1 cellular context compared by ENCODE assay signal in the genomic region with DNA sequence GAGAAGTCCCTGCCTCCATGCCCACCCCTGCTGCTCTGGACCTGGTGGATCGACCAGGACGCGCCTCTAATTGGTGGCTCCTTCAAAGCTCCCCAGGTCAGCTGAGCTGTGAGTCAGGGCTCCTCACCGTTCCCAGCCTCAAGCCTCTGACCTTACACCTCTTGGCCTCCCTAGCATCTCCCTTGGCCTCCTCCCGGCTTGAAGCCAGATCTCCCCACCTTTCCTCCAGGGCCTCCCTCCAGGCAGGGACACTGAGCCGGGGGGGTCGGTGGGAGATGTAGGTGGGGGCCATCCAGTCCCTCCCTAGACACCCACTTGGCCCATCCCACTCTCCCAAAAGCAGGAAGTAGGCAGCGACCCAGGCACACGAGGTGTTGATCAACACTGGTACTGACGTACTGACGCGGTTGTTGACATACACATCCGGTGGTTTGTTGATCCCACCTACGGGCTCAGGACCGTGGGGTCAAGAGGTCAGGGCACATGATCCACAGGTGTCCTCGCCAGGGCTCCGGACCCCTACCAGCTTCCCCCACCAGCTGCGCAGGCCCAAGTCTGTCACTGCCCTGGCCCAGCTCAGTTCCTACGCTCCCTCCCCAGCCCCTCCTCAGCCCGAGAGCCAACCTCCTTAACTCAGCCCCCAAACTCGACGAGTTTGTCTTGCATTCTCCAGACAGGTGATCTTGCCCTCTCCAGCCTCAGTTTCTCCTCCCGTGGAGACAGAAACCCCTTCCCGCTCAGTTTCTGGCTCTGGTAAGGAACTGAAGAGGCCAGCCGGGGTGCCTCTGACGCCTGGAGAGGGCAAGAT.
TF ChIP-seq lines count a peak whose summit lies in the region.

No MANE protein-coding gene starts in this region.

TF ChIP-seq in HepG2, 621 proteins besides CTCF, POLR2A, EP300 and RAD21 (continued from another document):
- TF ChIP-seq, protein P1, sequence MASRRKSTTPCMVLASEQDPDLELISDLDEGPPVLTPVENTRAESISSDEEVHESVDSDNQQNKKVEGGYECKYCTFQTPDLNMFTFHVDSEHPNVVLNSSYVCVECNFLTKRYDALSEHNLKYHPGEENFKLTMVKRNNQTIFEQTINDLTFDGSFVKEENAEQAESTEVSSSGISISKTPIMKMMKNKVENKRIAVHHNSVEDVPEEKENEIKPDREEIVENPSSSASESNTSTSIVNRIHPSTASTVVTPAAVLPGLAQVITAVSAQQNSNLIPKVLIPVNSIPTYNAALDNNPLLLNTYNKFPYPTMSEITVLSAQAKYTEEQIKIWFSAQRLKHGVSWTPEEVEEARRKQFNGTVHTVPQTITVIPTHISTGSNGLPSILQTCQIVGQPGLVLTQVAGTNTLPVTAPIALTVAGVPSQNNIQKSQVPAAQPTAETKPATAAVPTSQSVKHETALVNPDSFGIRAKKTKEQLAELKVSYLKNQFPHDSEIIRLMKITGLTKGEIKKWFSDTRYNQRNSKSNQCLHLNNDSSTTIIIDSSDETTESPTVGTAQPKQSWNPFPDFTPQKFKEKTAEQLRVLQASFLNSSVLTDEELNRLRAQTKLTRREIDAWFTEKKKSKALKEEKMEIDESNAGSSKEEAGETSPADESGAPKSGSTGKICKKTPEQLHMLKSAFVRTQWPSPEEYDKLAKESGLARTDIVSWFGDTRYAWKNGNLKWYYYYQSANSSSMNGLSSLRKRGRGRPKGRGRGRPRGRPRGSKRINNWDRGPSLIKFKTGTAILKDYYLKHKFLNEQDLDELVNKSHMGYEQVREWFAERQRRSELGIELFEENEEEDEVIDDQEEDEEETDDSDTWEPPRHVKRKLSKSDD (CRISPR knock-in tag; IDR thresholded peaks at IDR 0.05; ENCODE audit: low read depth), result 0 out of 2 replicates have a peak, but pooled peaks have one; percentile 29
- peak; percentile 89 for TF ChIP-seq FOXP1 (IDR thresholded peaks at IDR 0.05)
- peak; percentile 97 for TF ChIP-seq FOXP1 (CRISPR knock-in tag; IDR thresholded peaks at IDR 0.05)
- peak; percentile 75; the same call in 1 of the 2 replicates for TF ChIP-seq ZBTB42 (CRISPR knock-in tag; IDR thresholded peaks at IDR 0.05)
- TF ChIP-seq ZNF235 (CRISPR knock-in tag; IDR thresholded peaks at IDR 0.05; ENCODE audit: borderline replicate concordance), result no peak
- TF ChIP-seq, protein P2, sequence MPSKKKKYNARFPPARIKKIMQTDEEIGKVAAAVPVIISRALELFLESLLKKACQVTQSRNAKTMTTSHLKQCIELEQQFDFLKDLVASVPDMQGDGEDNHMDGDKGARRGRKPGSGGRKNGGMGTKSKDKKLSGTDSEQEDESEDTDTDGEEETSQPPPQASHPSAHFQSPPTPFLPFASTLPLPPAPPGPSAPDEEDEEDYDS (CRISPR knock-in tag; IDR thresholded peaks at IDR 0.05), result no peak
- peak; percentile 60; the same call in 1 of the 2 replicates for TF ChIP-seq PITX1 (CRISPR knock-in tag; IDR thresholded peaks at IDR 0.05)
- peak; percentile 49; the same call in 1 of the 2 replicates for TF ChIP-seq ZNF572 (CRISPR knock-in tag; IDR thresholded peaks at IDR 0.05)
- no peak for TF ChIP-seq HNF4G (IDR thresholded peaks at IDR 0.05; ENCODE audit: borderline replicate concordance, low read depth, low read length)
- peak; percentile 47 for TF ChIP-seq HNF4G (CRISPR knock-in tag; IDR thresholded peaks at IDR 0.05; ENCODE audit: borderline replicate concordance, low read depth)
- peak; percentile 84; the same call in 1 of the 2 replicates for TF ChIP-seq NR2C2 (CRISPR knock-in tag; IDR thresholded peaks at IDR 0.05; ENCODE audit: borderline replicate concordance)
- no peak for TF ChIP-seq MAZ (IDR thresholded peaks at IDR 0.05; ENCODE audit: borderline replicate concordance, low read depth, low read length)
- peak; percentile 27; the same call in 1 of the 2 replicates for TF ChIP-seq MAZ (CRISPR knock-in tag; IDR thresholded peaks at IDR 0.05; ENCODE audit: low read depth)
- peak; percentile 56 for TF ChIP-seq FOSL2 (CRISPR knock-in tag; IDR thresholded peaks at IDR 0.05)
- peak; percentile 49 for TF ChIP-seq GATAD2A (CRISPR knock-in tag; IDR thresholded peaks at IDR 0.05)
- peak in 1 of 2 experiments; percentile 38; a peak in 1 of 4 replicates for TF ChIP-seq ATF4 (CRISPR knock-in tag; IDR thresholded peaks at IDR 0.05)
- TF ChIP-seq PAXIP1 (CRISPR knock-in tag; conservative IDR thresholded peaks at IDR 0.05), result peak; percentile 54
- TF ChIP-seq, protein P3, sequence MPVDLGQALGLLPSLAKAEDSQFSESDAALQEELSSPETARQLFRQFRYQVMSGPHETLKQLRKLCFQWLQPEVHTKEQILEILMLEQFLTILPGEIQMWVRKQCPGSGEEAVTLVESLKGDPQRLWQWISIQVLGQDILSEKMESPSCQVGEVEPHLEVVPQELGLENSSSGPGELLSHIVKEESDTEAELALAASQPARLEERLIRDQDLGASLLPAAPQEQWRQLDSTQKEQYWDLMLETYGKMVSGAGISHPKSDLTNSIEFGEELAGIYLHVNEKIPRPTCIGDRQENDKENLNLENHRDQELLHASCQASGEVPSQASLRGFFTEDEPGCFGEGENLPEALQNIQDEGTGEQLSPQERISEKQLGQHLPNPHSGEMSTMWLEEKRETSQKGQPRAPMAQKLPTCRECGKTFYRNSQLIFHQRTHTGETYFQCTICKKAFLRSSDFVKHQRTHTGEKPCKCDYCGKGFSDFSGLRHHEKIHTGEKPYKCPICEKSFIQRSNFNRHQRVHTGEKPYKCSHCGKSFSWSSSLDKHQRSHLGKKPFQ (CRISPR knock-in tag; IDR thresholded peaks at IDR 0.05; ENCODE audit: insufficient replicate concordance), result no peak
- TF ChIP-seq GATAD1 (CRISPR knock-in tag; IDR thresholded peaks at IDR 0.05), result peak; percentile 69; the same call in 1 of the 2 replicates
